Comparison of ENCODE assay signal across 10 cellular contexts in the genomic region with DNA sequence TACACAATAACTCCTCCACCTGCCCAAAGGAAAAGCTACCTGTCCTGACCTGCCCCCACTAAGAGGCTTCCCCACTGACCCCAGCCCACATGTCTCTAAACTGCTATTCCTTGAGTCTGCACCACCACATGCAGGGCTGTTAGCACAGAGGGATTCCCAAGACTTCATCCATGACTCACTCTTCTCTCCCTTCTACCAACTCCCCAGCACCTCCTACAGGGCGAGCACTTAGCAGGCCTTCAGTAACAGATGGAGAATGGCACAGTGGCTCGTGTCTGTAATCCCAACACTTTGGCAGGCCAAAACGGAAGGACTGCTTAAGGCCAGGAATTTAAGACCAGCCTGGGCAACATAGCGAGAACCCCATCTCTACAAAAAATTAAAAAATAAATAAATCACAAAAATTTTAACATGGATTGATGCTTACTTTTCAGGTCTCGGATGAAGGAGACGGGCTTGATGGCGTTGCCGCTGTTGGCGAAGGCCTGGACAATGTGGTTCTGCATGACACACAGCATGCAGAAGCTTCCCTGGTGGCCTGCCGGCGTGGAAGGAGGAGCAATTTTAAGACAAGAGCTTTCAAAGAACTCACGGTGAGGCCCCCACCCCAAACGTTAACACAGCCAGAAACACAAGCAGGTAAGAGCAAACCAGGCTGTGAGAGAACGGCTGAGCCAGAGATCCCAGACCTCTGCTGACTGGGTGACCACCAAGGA. TPM values are rescaled to one million over a fixed set of nuclear protein-coding genes. Genes with fewer than 3 reads are reported as not detected.
DNase-seq lines count a peak whose midpoint lies in the region; TF ChIP-seq lines count a peak whose summit lies in the region.
"Had no signal": no experiment of that assay in that cellular context is flagged by ENCODE, and none has a peak within 500 bp of the region (broad histone marks: within the 10 kb centered on the region; RNA-seq: fewer than 3 reads in every experiment).

No MANE protein-coding gene starts in this region.

- DNase-seq in DMS 273 treated with DMSO at 0.1 percent for 48 hours (lab: John Stamatoyannopoulos, UW): peak; percentile 9
- peak; percentile 23 for DNase-seq in HT-29 (ENCODE audit: low spot score)
- DNase-seq in activated naive CD4-positive, alpha-beta T cell treated with anti-CD3 and anti-CD28 coated beads, Interleukin-2, amount 10 ng/mL, durations not matched to agents 7 days and 5 days: peak; percentile 33
- DNase-seq in mesenchymal stem cell: peak; percentile 60
- no peak for DNase-seq in stomach
- DNase-seq in cerebellum (ENCODE audit: low spot score): no peak
- no peak for DNase-seq in NCI-H526 treated with DMSO at 0.1 percent for 48 hours (lab: John Stamatoyannopoulos, UW)
- DNase-seq in type B pancreatic cell (ENCODE audit: extremely low spot score, unreplicated experiment): no peak
- DNase-seq: activated gamma-delta T cell, left colon had no signal

- WGBS in mesenchymal stem cell: 95% methylated on average over 14 of the region's 14 CpGs
- 92 to 94% (median 94%) methylated on average over 14 of the region's 14 CpGs for WGBS in stomach, 5 donors

- H3K79me1 ChIP-seq in mesenchymal stem cell (replicated peaks; ENCODE audit: low read length, poor library complexity, severe bottlenecking): peaks cover 36% of the 10 kb centered on the region

- H3K9me3 Mint-ChIP-seq in activated naive CD4-positive, alpha-beta T cell treated with anti-CD3 and anti-CD28 coated beads, Interleukin-2, amount 10 ng/mL, durations not matched to agents 7 days and 5 days: no peaks in the 10 kb centered on the region
- no peaks in the 10 kb centered on the region for H3K9me3 Mint-ChIP-seq in type B pancreatic cell

- TF ChIP-seq EP300 in stomach (IDR thresholded peaks at IDR 0.05): no peak

- H2AK5ac ChIP-seq in mesenchymal stem cell (ENCODE audit: low read length, severe bottlenecking): no peak overlapping the region

- H2BK120ac ChIP-seq in mesenchymal stem cell (ENCODE audit: low read depth, low read length): no peak overlapping the region

- H2BK15ac ChIP-seq in mesenchymal stem cell (ENCODE audit: low read depth, poor library complexity, severe bottlenecking): no peak overlapping the region

- no peak for TF ChIP-seq POLR2A in stomach (IDR thresholded peaks at IDR 0.05)

- no peak overlapping the region for H3K18ac ChIP-seq in mesenchymal stem cell (ENCODE audit: low read depth in 1 of 2, low read length in 2 of 2)

- no peak for TF ChIP-seq CTCF in stomach (IDR thresholded peaks at IDR 0.05)
- TF ChIP-seq CTCF in type B pancreatic cell (conservative IDR thresholded peaks at IDR 0.05): no peak

- H3K4me3 Mint-ChIP-seq in activated naive CD4-positive, alpha-beta T cell treated with anti-CD3 and anti-CD28 coated beads, Interleukin-2, amount 10 ng/mL, durations not matched to agents 7 days and 5 days: no peak overlapping the region
- no peak overlapping the region for H3K4me3 Mint-ChIP-seq in type B pancreatic cell

- H3K36me3 Mint-ChIP-seq in activated naive CD4-positive, alpha-beta T cell treated with anti-CD3 and anti-CD28 coated beads, Interleukin-2, amount 10 ng/mL, durations not matched to agents 7 days and 5 days: peaks cover 74% of the 10 kb centered on the region
- peaks cover 36% of the 10 kb centered on the region for H3K36me3 Mint-ChIP-seq in type B pancreatic cell

- H3K4ac ChIP-seq in mesenchymal stem cell (ENCODE audit: low read depth in 1 of 2, low read length in 2 of 2): no peak overlapping the region

- intact Hi-C loops in stomach (cut with DNase I; ENCODE audit: low total_unique reads): no loop called here

- H3K27me3 ChIP-seq in mesenchymal stem cell (ENCODE audit: control insufficient read depth in 1 of 2, insufficient read depth in 1 of 2, low read length in 2 of 2) (no peaks in the 10 kb centered on the region), stomach (no peaks in the 10 kb centered on the region)

- H3K9ac ChIP-seq in mesenchymal stem cell (ENCODE audit: low read length): peak overlapping the region; percentile 8

- no peak overlapping the region for H2AFZ ChIP-seq in mesenchymal stem cell (ENCODE audit: low read depth, low read length)

- H3K27ac Mint-ChIP-seq in activated naive CD4-positive, alpha-beta T cell treated with anti-CD3 and anti-CD28 coated beads, Interleukin-2, amount 10 ng/mL, durations not matched to agents 7 days and 5 days: peak overlapping the region; percentile 59
- no peak overlapping the region for H3K27ac Mint-ChIP-seq in type B pancreatic cell

- no peak overlapping the region for H3K14ac ChIP-seq in mesenchymal stem cell (ENCODE audit: low read length in 2 of 2)

- H3K4me1 ChIP-seq in mesenchymal stem cell (ENCODE audit: control insufficient read depth, insufficient read depth, low read depth, low read length): peaks cover 13% of the 10 kb centered on the region
- peaks cover 0 to 13% (median 3%) of the 10 kb centered on the region in 4 donors for H3K4me1 ChIP-seq in stomach

- H3K27me3 Mint-ChIP-seq in activated naive CD4-positive, alpha-beta T cell treated with anti-CD3 and anti-CD28 coated beads, Interleukin-2, amount 10 ng/mL, durations not matched to agents 7 days and 5 days: no peaks in the 10 kb centered on the region
- no peaks in the 10 kb centered on the region for H3K27me3 Mint-ChIP-seq in type B pancreatic cell

- no peaks in the 10 kb centered on the region for H3K9me3 ChIP-seq in mesenchymal stem cell (ENCODE audit: control insufficient read depth, low read length)
- H3K9me3 ChIP-seq in stomach: no peaks in the 10 kb centered on the region

- H2BK5ac ChIP-seq in mesenchymal stem cell (ENCODE audit: low read depth, low read length, poor library complexity, severe bottlenecking): no peak overlapping the region

- H4K91ac ChIP-seq in mesenchymal stem cell (ENCODE audit: low read length): no peak overlapping the region

- H3K27ac ChIP-seq in mesenchymal stem cell (ENCODE audit: low read length, poor library complexity, severe bottlenecking) (no peak overlapping the region), stomach (no peak overlapping the region)

- no peak overlapping the region for H2BK12ac ChIP-seq in mesenchymal stem cell (ENCODE audit: low read length in 2 of 2)

- H3K4me3 ChIP-seq in mesenchymal stem cell (ENCODE audit: insufficient read depth in 1 of 2, low read depth in 1 of 2, low read length in 2 of 2): no peak overlapping the region
- no peak overlapping the region for H3K4me3 ChIP-seq in stomach

- no peak overlapping the region for H3K23ac ChIP-seq in mesenchymal stem cell (ENCODE audit: low read length in 2 of 2)

- peaks cover 18% of the 10 kb centered on the region for H3K4me1 Mint-ChIP-seq in activated naive CD4-positive, alpha-beta T cell treated with anti-CD3 and anti-CD28 coated beads, Interleukin-2, amount 10 ng/mL, durations not matched to agents 7 days and 5 days
- H3K4me1 Mint-ChIP-seq in type B pancreatic cell (ENCODE audit: unreplicated experiment): no peaks in the 10 kb centered on the region

- H4K8ac ChIP-seq in mesenchymal stem cell (ENCODE audit: low read length): no peak overlapping the region

- H3K36me3 ChIP-seq in mesenchymal stem cell (ENCODE audit: control insufficient read depth in 1 of 2, insufficient read depth in 2 of 2, low read depth in 1 of 2, low read length in 2 of 2): peaks cover 57 to 96% of the 10 kb centered on the region in 2 experiments
- peaks cover 72 to 100% (median 100%) of the 10 kb centered on the region in 4 donors for H3K36me3 ChIP-seq in stomach

- CTCF ChIA-PET in activated naive CD4-positive, alpha-beta T cell treated with anti-CD3 and anti-CD28 coated beads, Interleukin-2, amount 10 ng/mL, durations not matched to agents 7 days and 5 days (lab: Charles Lee): interaction anchor here (1.0 kb wide), 1 partner anchor 9 kb away, joined by 4 read pairs; no protein-coding TSS in a partner anchor

- H3K4me2 ChIP-seq in mesenchymal stem cell (ENCODE audit: low read length, poor library complexity, severe bottlenecking): no peak overlapping the region

RNA-seq across cellular contexts. Expression of a gene that starts 12.0 kb away (rescaled TPM):
- total RNA-seq in HT-29 (2014; rRNA removed; shearing (Covaris generic)): 36.8 and 42.2 TPM in 2 replicates
- 31.5 TPM for polyA plus RNA-seq in mesenchymal stem cell (2013, experiment 1 of 2)
- polyA plus RNA-seq in mesenchymal stem cell (2013, experiment 2 of 2): 30.8 TPM
- total RNA-seq in stomach: 100 to 1,000 TPM in 1 of 5 donors, 10 to 100 TPM in 4; 33.3 to 106 (median 42.0) TPM
- polyA plus RNA-seq in stomach: 10 to 100 TPM; 14.2 to 20.9 (median 15.3) TPM
- 24.3 TPM for total RNA-seq in cerebellum
- 53.4 and 58.6 TPM in 2 replicates for total RNA-seq in type B pancreatic cell (ENCODE audit: low replicate concordance)

RNA-seq across cellular contexts. Expression of a gene that starts 46.6 kb away (rescaled TPM):
- total RNA-seq in HT-29 (2014; rRNA removed; shearing (Covaris generic)): 14.1 and 14.4 TPM in 2 replicates
- 15.0 TPM for polyA plus RNA-seq in mesenchymal stem cell (2013, experiment 1 of 2)
- 14.3 TPM for polyA plus RNA-seq in mesenchymal stem cell (2013, experiment 2 of 2)
- total RNA-seq in stomach: 100 to 1,000 TPM in 2 of 5 donors, 10 to 100 TPM in 3; 32.7 to 137 (median 80.2) TPM
- polyA plus RNA-seq in stomach: 10 to 100 TPM; 29.6 to 51.5 (median 30.6) TPM
- 40.5 TPM for total RNA-seq in cerebellum
- 18.8 and 30.3 TPM in 2 replicates for total RNA-seq in type B pancreatic cell (ENCODE audit: low replicate concordance)

Comparison
In these comparisons a context has a peak if more than half of its experiments do, and no peak if none do; other contexts are left out.
1. DNase-seq: peak in DMS 273 treated with DMSO at 0.1 percent for 48 hours (single experiment), HT-29 (single experiment), activated naive CD4-positive, alpha-beta T cell treated with anti-CD3 and anti-CD28 coated beads, Interleukin-2, amount 10 ng/mL, durations not matched to agents 7 days and 5 days (single experiment) and mesenchymal stem cell (single experiment); none in stomach (single experiment), cerebellum (single experiment), NCI-H526 treated with DMSO at 0.1 percent for 48 hours (single experiment) and type B pancreatic cell (single experiment).